ENCODE assay signal across 1 cellular context in the genomic region with DNA sequence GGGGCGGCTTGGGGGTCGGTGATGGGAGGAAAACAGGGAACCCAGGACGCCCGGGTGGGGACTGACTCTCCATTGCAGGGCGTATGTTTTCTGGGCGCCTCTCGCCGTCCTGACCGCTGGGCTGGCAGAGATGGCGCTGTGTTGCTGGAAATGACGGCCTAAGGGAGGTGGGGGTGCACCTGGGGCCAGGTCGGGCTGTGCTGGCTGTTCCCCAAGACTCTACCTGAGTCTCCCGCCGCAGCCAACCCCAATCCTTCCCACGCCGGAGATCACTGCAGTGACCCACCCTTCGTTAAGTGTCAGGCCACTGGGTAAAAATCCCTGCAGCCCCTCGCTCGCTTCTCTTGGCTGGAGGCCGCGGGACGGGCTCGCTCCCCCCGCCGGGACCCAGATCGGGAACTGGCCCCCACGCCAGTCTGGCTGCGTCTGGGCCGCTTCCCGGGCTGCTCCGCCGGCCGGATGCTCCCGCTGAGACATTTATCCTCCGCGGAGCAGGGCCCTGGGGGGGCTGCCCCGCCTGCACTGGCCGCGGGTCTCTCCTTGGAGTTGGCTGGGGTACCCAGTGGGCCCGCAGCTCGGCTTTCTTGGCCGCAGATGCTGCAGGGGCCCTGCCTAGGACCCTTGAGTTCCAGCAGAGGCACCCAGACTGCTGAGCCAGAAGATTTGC.
TF ChIP-seq lines count a peak whose summit lies in the region.

No MANE protein-coding gene starts in this region.

TF ChIP-seq in A549, 52 proteins besides CTCF, POLR2A, EP300 and RAD21 (continued from another document):
- TF ChIP-seq EHF (CRISPR knock-in tag; IDR thresholded peaks at IDR 0.05), result no peak
